8 cellular contexts compared by ENCODE assay signal in genomic region chr15:100338971-100339444, GRCh38. TPM values are rescaled to one million over a fixed set of nuclear protein-coding genes. Genes with fewer than 3 reads are reported as not detected.
A peak's percentile ranks its signal among the peaks of the same experiment; 100 is the strongest.
DNase-seq lines count a peak whose midpoint lies in the region; ATAC-seq and TF ChIP-seq lines count a peak whose summit lies in the region.

No MANE protein-coding gene starts in this region.

- POLR2A ChIA-PET in activated CD4-positive, alpha-beta T cell treated with anti-CD3 and anti-CD28 coated beads for 36 hours (lab: Charles Lee): interaction anchor here (0.7 kb wide), 2 partner anchors 11 to 556 kb away, joined by 3 to 4 read pairs; no protein-coding TSS in a partner anchor

- H3K4me3 ChIP-seq in WERI-Rb-1 (ENCODE audit: low read depth, low read length) (no peak overlapping the region), dorsolateral prefrontal cortex (peak overlapping the region in 30 of 59 donors; percentile 1 to 49 (median 23)), lower leg skin (ENCODE audit: low read depth, poor library complexity, severe bottlenecking) (no peak overlapping the region), stomach (no peak overlapping the region)

- no peak for TF ChIP-seq EP300 in stomach (IDR thresholded peaks at IDR 0.05)

- H3K36me3 ChIP-seq in WERI-Rb-1 (no peaks in the 10 kb centered on the region), stomach (no peaks in the 10 kb centered on the region)

- H3K27ac ChIP-seq in WERI-Rb-1 (no peak overlapping the region), dorsolateral prefrontal cortex (no peak overlapping the region), stomach (no peak overlapping the region)

- no peak for TF ChIP-seq POLR2A in lower leg skin (IDR thresholded peaks at IDR 0.05)
- no peak for TF ChIP-seq POLR2A in stomach (IDR thresholded peaks at IDR 0.05)

- peaks cover 4% of the 10 kb centered on the region for H3K27me3 Mint-ChIP-seq in activated CD4-positive, alpha-beta T cell treated with anti-CD3 and anti-CD28 coated beads for 36 hours

- ATAC-seq in activated CD4-positive, alpha-beta T cell treated with anti-CD3 and anti-CD28 coated beads for 36 hours: peak; percentile 55
- no peak for ATAC-seq in HG02571 (IDR thresholded peaks at IDR 0.05; ENCODE audit: unreplicated experiment)

- no peak overlapping the region for H3K4me3 Mint-ChIP-seq in activated CD4-positive, alpha-beta T cell treated with anti-CD3 and anti-CD28 coated beads for 36 hours

- peaks cover 30% of the 10 kb centered on the region for H3K4me1 Mint-ChIP-seq in activated CD4-positive, alpha-beta T cell treated with anti-CD3 and anti-CD28 coated beads for 36 hours

- H3K9me3 ChIP-seq in WERI-Rb-1 (ENCODE audit: severe bottlenecking): no peaks in the 10 kb centered on the region
- no peaks in the 10 kb centered on the region for H3K9me3 ChIP-seq in stomach

- H3K27me3 ChIP-seq in WERI-Rb-1 (ENCODE audit: insufficient read depth, low read depth, severe bottlenecking) (peaks cover 58% of the 10 kb centered on the region), dorsolateral prefrontal cortex (peaks cover 0 to 4% (median 0%) of the 10 kb centered on the region in 45 donors), stomach (peaks cover 0 to 35% (median 12%) of the 10 kb centered on the region in 3 donors)

- no peaks in the 10 kb centered on the region for H3K36me3 Mint-ChIP-seq in activated CD4-positive, alpha-beta T cell treated with anti-CD3 and anti-CD28 coated beads for 36 hours (ENCODE audit: low read depth)

- H3K4me1 ChIP-seq in stomach: peaks cover 7 to 34% (median 17%) of the 10 kb centered on the region in 4 donors

- intact Hi-C loops in activated CD4-positive, alpha-beta T cell treated with anti-CD3 and anti-CD28 coated beads for 36 hours (cut with DNase I, micrococcal nuclease): loop anchor here (2.0 to 10.0 kb wide), 3 partner anchors 224 to 607 kb away; partner anchors contain the start of gene LYSMD4 (in 1 of the 2)
- intact Hi-C loops in dorsolateral prefrontal cortex (cut with DNase I): no loop called here
- intact Hi-C loops in lower leg skin (cut with DNase I; ENCODE audit: low total_unique reads): loop anchor here (10.0 kb wide), 1 partner anchor 134 kb away; no protein-coding TSS in a partner anchor
- intact Hi-C loops in stomach (cut with DNase I; ENCODE audit: low total_unique reads): loop anchor here (10.0 kb wide), 1 partner anchor 404 kb away; no protein-coding TSS in a partner anchor

- peak; percentile 75 for DNase-seq in activated CD4-positive, alpha-beta T cell treated with anti-CD3 and anti-CD28 coated beads for 36 hours
- no peak for DNase-seq in activated CD4-positive, alpha-beta T cell treated with anti-CD3 and anti-CD28 coated beads for 1 hour
- DNase-seq in NCI-H1048 (lab: John Stamatoyannopoulos, UW) (peak; percentile 16), WERI-Rb-1 (peak; percentile 65), dorsolateral prefrontal cortex (peak in 7 of 10 donors; percentile 15 to 86 (median 65)), lower leg skin (ENCODE audit: low spot score in 2 of 2) (peak; percentile 73 to 89), stomach (peak; percentile 61)

- H3K9me3 Mint-ChIP-seq in activated CD4-positive, alpha-beta T cell treated with anti-CD3 and anti-CD28 coated beads for 36 hours (ENCODE audit: low read depth): no peaks in the 10 kb centered on the region

- TF ChIP-seq CTCF in WERI-Rb-1 (IDR thresholded peaks at IDR 0.05; ENCODE audit: low read depth, low read length) (peak; percentile 78), dorsolateral prefrontal cortex (IDR thresholded peaks at IDR 0.05 in 54 of 56, conservative IDR thresholded peaks at IDR 0.05 in 2 of 56; ENCODE audit: low read depth in 1 of 56, partially characterized antibody in 56 of 56) (peak; percentile 44 to 88 (median 73)), lower leg skin (IDR thresholded peaks at IDR 0.05) (peak in 1 of 3 donors; percentile 53), stomach (IDR thresholded peaks at IDR 0.05) (peak in 5 of 7 experiments; percentile 30 to 76 (median 71))

- no peak overlapping the region for H3K27ac Mint-ChIP-seq in activated CD4-positive, alpha-beta T cell treated with anti-CD3 and anti-CD28 coated beads for 36 hours

- WGBS in lower leg skin, 2 donors: 18 to 21% methylated on average over 10 of the region's 10 CpGs
- 27 to 40% (median 34%) methylated on average over 10 of the region's 10 CpGs for WGBS in stomach, 5 donors

- CTCF ChIA-PET in activated CD4-positive, alpha-beta T cell treated with anti-CD3 and anti-CD28 coated beads for 36 hours (lab: Charles Lee): interaction anchor here (0.6 to 12.8 kb wide), 25 partner anchors 8 to 1066 kb away, joined by 3 to 177 read pairs (median 3); partner anchors contain the start of gene CERS3

RNA-seq across cellular contexts. Expression of gene ADAMTS17, which starts 2.8 kb away (rescaled TPM):
- total RNA-seq in activated CD4-positive, alpha-beta T cell treated with anti-CD3 and anti-CD28 coated beads for 36 hours: under 1 TPM; 0.49 to 0.57 TPM
- total RNA-seq in dorsolateral prefrontal cortex (10 to 100 TPM in 79 of 120 experiments, 1 to 10 TPM in 41; 4.7 to 28.7 (median 11.1) TPM), lower leg skin (1 to 10 TPM; 3.5 to 7.8 (median 3.9) TPM), stomach (10 to 100 TPM in 2 of 5 donors, 1 to 10 TPM in 3; 6.2 to 14.3 (median 9.3) TPM)
- polyA plus RNA-seq in stomach: 1 to 10 TPM in 2 of 3 donors, under 1 TPM in 1; 0.31 to 1.5 (median 1.1) TPM

Comparison
In these comparisons a context has a peak if more than half of its experiments do, and no peak if none do; other contexts are left out.
1. H3K4me3 ChIP-seq: peak in dorsolateral prefrontal cortex (30 of 59); none in WERI-Rb-1 (single experiment), lower leg skin (single experiment) and stomach (0 of 4).
2. intact Hi-C loops: an anchor here in activated CD4-positive, alpha-beta T cell treated with anti-CD3 and anti-CD28 coated beads for 36 hours (2.0 to 10.0 kb wide), lower leg skin (10.0 kb wide) and stomach (10.0 kb wide); none called in dorsolateral prefrontal cortex.